8 cellular contexts compared by ENCODE assay signal in the genomic region with DNA sequence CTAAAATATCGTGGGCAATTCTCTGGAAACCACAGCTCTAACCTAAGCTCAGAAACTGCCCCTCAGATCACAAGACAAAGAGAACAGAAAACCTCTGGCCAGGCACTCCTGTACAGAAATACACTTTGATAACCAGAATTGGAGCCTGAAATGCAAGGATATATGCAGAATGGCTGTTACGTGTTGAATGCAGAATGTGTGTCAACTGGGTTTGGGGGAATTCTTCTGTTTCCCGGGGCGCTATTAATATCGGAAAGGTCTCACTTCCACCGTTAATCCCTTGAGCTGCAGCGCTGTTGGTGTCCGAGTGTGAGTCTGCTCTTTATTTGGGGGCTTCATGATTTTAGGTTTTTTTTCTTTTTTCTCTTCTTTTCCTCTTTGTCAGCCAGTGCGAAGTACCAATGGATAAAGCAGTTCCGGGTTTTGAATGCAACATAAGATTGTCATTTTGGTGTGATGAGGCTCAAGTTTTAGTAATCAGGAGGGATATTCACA. TPM values are rescaled to one million over a fixed set of nuclear protein-coding genes. Genes with fewer than 3 reads are reported as not detected.
DNase-seq lines count a peak whose midpoint lies in the region; ATAC-seq lines count a peak whose summit lies in the region.

No MANE protein-coding gene starts in this region.

- no peaks in the 10 kb centered on the region for H3K9me3 ChIP-seq in mucosa of stomach (ENCODE audit: control insufficient read depth, low read length)

- H3K27me3 ChIP-seq in mucosa of stomach (ENCODE audit: control insufficient read depth, insufficient read depth, low read length), result no peaks in the 10 kb centered on the region

- H3K4me1 ChIP-seq in mucosa of stomach (ENCODE audit: control insufficient read depth, insufficient read depth, low read length), result peaks cover 6% of the 10 kb centered on the region

- peak overlapping the region; percentile 89 for H3K9ac ChIP-seq in mucosa of stomach (ENCODE audit: low read length)

- H3K4me3 ChIP-seq in mucosa of stomach (ENCODE audit: low read length), result peak overlapping the region; percentile 61

- ATAC-seq in GM21447 (IDR thresholded peaks at IDR 0.05; ENCODE audit: unreplicated experiment) (peak; percentile 20), left lobe of liver (no peak)

- H3K36me3 ChIP-seq in mucosa of stomach (ENCODE audit: control insufficient read depth, insufficient read depth, low read length), result no peaks in the 10 kb centered on the region

- H3K27ac ChIP-seq in cingulate gyrus (ENCODE audit: low read depth, low read length), result peak overlapping the region; percentile 96

- DNase-seq in Daoy (ENCODE audit: low read depth), result peak; percentile 6
- DNase-seq in NCI-H82 treated with DMSO at 0.1 percent for 48 hours (lab: John Stamatoyannopoulos, UW; ENCODE audit: unreplicated experiment), result peak; percentile 16
- no peak for DNase-seq in activated gamma-delta T cell (lab: John Stamatoyannopoulos, UW)
- DNase-seq in left lobe of liver (ENCODE audit: low spot score), result no peak
- no peak for DNase-seq in middle frontal gyrus (ENCODE audit: extremely low spot score, low spot score)

RNA-seq across cellular contexts. Expression of a gene that starts 1.2 kb away (rescaled TPM):
- total RNA-seq in Daoy (2014; rRNA removed; shearing (Covaris generic)), result 8.2 and 13.8 TPM in 2 replicates
- total RNA-seq in left lobe of liver, result 149 TPM

Comparison
In these comparisons a context has a peak if more than half of its experiments do, and no peak if none do; other contexts are left out.
1. DNase-seq: peak in Daoy (single experiment) and NCI-H82 treated with DMSO at 0.1 percent for 48 hours (single experiment); none in activated gamma-delta T cell (single experiment), left lobe of liver (single experiment) and middle frontal gyrus (single experiment).
2. RNA of a gene that starts 1.2 kb away (total RNA-seq): 149 TPM in left lobe of liver (single experiment); 8.2 to 13.8 TPM in Daoy; every median in the first group is over 10 times any median in the second.